1 cellular context compared by ENCODE assay signal in the genomic region with DNA sequence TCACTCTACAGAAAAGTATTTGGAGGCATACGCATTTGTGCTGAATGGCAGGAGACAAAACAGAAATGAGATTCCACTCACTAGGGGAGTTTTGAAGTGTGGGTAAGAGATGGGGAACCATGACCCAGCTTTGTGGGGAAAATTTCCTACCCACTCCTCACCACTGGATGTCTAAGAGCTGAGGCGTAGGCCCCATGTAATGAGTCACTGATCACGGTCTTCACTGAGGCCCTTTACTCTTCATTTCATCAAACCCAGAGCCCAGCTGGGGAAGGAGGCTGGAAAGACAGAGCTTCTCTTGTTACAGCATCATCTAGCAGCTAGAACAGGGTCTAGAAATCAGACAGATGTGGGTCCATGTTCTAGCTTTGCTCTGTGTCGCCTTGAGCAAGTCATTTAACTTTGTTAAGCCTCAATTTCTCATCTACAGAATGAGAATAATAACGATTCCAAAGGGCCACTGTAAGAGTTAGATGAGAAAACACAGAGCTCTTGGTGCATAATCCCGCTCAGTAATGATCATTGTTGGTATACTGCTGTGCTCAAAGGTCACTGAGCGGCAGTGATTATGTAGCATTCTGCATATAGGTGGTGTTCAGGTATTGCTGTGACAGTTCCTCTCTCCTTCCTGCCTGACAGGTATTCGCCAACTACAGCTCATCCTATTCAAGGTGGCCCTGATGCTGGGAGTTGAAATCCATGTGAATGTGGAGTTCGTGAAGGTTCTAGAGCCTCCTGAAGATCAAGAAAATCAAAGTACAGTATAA.
TF ChIP-seq lines count a peak whose summit lies in the region.

No MANE protein-coding gene starts in this region.

TF ChIP-seq in IMR-90, 13 proteins besides CTCF, POLR2A, EP300 and RAD21:
- TF ChIP-seq FOS (IDR thresholded peaks at IDR 0.05; ENCODE audit: low read depth, low read length), result peak; percentile 37; the same call in 1 of the 2 replicates
- TF ChIP-seq CEBPB (IDR thresholded peaks at IDR 0.05; ENCODE audit: low read depth, low read length), result no peak
